Comparison of ENCODE assay signal across 1 cellular context in the genomic region with DNA sequence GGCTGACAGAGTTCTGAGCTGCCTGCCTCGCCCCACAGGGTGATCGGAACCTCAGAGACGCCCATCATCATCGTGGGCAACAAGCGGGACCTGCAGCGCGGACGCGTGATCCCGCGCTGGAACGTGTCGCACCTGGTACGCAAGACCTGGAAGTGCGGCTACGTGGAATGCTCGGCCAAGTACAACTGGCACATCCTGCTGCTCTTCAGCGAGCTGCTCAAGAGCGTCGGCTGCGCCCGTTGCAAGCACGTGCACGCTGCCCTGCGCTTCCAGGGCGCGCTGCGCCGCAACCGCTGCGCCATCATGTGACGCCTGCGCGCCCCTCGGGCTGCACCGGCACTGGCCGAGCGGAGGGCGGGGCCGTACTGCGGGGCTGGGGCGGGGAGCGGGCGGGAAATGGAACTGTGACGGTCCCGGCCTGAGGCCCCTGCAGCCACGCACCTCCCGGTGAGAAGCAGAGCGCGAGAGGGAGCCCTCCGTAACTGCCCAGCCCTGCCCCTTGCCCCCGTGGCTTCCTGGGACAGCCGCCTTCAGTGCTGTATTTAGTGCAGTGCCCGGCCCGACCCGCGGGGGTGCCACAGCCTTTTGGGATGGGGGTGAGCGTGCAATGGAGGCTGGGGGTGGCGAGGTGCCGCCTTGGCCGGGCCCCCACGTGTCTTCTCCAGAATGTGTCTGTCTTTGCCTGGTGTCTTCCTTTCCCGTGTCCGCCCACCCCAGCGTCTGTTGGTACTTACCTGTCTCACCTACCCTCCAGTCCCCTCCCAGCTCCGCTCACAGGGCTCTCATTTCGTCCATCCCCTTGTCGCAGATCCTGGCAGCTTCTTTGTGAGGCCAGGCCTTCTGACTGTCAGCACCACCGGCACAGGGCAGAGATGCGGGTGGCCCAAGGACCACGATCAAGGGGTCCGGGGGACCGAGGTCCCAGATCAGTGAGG.
TF ChIP-seq lines count a peak whose summit lies in the region.

No MANE protein-coding gene starts in this region.

TF ChIP-seq in H1, 55 proteins besides CTCF, POLR2A, EP300 and RAD21:
- TF ChIP-seq SIRT6 (IDR thresholded peaks at IDR 0.05; ENCODE audit: low read length) (no peak), TEAD4 (IDR thresholded peaks at IDR 0.05; ENCODE audit: low read depth, low read length) (peak; percentile 33; the same call in 1 of the 2 replicates), PHF8 (conservative IDR thresholded peaks at IDR 0.05; ENCODE audit: low read depth, low read length) (no peak), CBX5 (IDR thresholded peaks at IDR 0.05; ENCODE audit: low read depth, low read length) (no peak), ASH2L (IDR thresholded peaks at IDR 0.05; ENCODE audit: low read length) (peak; percentile 67), FOSL1 (IDR thresholded peaks at IDR 0.05; ENCODE audit: insufficient read depth, low read depth, low read length) (no peak), SRF (IDR thresholded peaks at IDR 0.05; ENCODE audit: low read depth, low read length) (no peak), POLR2AphosphoS5 (IDR thresholded peaks at IDR 0.05; ENCODE audit: low read depth, low read length) (0 out of 2 replicates have a peak, but pooled peaks have one; percentile 12), HDAC2 (IDR thresholded peaks at IDR 0.05; ENCODE audit: borderline replicate concordance in 1 of 2, low read depth in 2 of 2, low read length in 2 of 2) (peak in 1 of 2 experiments; percentile 86; a peak in 2 of 4 replicates), RNF2 (IDR thresholded peaks at IDR 0.05; ENCODE audit: borderline replicate concordance, low read depth, low read length, missing control alignments, poor library complexity, severe bottlenecking) (peak; percentile 70), TAF7 (optimal IDR thresholded peaks at IDR 0.05; ENCODE audit: borderline replicate concordance, low read depth, low read length) (no peak), BACH1 (IDR thresholded peaks at IDR 0.05; ENCODE audit: low read length) (no peak), CREB1 (IDR thresholded peaks at IDR 0.05) (peak; percentile 72)
- TF ChIP-seq, protein P1, sequence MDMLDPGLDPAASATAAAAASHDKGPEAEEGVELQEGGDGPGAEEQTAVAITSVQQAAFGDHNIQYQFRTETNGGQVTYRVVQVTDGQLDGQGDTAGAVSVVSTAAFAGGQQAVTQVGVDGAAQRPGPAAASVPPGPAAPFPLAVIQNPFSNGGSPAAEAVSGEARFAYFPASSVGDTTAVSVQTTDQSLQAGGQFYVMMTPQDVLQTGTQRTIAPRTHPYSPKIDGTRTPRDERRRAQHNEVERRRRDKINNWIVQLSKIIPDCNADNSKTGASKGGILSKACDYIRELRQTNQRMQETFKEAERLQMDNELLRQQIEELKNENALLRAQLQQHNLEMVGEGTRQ (IDR thresholded peaks at IDR 0.05; ENCODE audit: low read length), result peak; percentile 80
- TF ChIP-seq, protein P2, sequence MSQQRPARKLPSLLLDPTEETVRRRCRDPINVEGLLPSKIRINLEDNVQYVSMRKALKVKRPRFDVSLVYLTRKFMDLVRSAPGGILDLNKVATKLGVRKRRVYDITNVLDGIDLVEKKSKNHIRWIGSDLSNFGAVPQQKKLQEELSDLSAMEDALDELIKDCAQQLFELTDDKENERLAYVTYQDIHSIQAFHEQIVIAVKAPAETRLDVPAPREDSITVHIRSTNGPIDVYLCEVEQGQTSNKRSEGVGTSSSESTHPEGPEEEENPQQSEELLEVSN (IDR thresholded peaks at IDR 0.05), result peak; percentile 100
- TF ChIP-seq, protein P3, sequence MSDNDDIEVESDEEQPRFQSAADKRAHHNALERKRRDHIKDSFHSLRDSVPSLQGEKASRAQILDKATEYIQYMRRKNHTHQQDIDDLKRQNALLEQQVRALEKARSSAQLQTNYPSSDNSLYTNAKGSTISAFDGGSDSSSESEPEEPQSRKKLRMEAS (IDR thresholded peaks at IDR 0.05), result peak; percentile 100
